In the genomic region with DNA sequence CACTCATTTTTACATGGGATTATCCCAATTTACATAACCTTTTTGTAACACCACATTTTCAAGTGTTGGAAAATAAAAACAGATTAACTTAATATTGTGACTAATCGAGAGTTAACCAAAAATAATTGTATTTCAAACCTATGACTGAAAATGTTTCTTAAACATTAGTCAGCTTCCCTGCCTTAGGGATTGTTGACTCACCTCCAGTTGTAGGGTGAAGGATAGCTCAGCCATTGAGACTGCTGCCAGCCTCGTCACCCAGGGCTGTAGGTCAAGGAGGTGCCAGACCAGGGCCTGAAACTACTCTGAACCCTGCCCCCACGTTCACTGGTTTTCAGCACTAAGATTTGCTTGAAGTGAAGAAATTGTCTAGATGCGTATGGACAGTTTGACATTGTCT, we compare ENCODE assay signal across 1 cellular context.
TF ChIP-seq lines count a peak whose summit lies in the region.

No MANE protein-coding gene starts in this region.

TF ChIP-seq in HepG2, 621 proteins besides CTCF, POLR2A, EP300 and RAD21 (continued from another document):
- TF ChIP-seq, protein P1, sequence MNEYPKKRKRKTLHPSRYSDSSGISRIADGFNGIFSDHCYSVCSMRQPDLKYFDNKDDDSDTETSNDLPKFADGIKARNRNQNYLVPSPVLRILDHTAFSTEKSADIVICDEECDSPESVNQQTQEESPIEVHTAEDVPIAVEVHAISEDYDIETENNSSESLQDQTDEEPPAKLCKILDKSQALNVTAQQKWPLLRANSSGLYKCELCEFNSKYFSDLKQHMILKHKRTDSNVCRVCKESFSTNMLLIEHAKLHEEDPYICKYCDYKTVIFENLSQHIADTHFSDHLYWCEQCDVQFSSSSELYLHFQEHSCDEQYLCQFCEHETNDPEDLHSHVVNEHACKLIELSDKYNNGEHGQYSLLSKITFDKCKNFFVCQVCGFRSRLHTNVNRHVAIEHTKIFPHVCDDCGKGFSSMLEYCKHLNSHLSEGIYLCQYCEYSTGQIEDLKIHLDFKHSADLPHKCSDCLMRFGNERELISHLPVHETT (CRISPR knock-in tag; conservative IDR thresholded peaks at IDR 0.05), result no peak
- TF ChIP-seq SYNCRIP (IDR thresholded peaks at IDR 0.05; ENCODE audit: insufficient read depth, low read depth, low read length) (no peak), ZNF672 (CRISPR knock-in tag; IDR thresholded peaks at IDR 0.05) (no peak), BRCA1 (CRISPR knock-in tag; IDR thresholded peaks at IDR 0.05) (no peak), ZNF264 (CRISPR knock-in tag; IDR thresholded peaks at IDR 0.05) (no peak), NFAT5 (CRISPR knock-in tag; IDR thresholded peaks at IDR 0.05) (no peak), ZKSCAN5 (CRISPR knock-in tag; IDR thresholded peaks at IDR 0.05) (no peak)
- TF ChIP-seq, protein P2, sequence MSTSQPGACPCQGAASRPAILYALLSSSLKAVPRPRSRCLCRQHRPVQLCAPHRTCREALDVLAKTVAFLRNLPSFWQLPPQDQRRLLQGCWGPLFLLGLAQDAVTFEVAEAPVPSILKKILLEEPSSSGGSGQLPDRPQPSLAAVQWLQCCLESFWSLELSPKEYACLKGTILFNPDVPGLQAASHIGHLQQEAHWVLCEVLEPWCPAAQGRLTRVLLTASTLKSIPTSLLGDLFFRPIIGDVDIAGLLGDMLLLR (CRISPR knock-in tag; IDR thresholded peaks at IDR 0.05), result no peak
